In genomic region chr1:109466100-109466439, GRCh38 we compare ENCODE assay signal across 8 cellular contexts. TPM values are rescaled to one million over a fixed set of nuclear protein-coding genes. Genes with fewer than 3 reads are reported as not detected.
A peak's percentile ranks its signal among the peaks of the same experiment; 100 is the strongest.
DNase-seq lines count a peak whose midpoint lies in the region; ATAC-seq and TF ChIP-seq lines count a peak whose summit lies in the region.

No MANE protein-coding gene starts in this region.

- H3K27me3 Mint-ChIP-seq in Calu3 (ENCODE audit: unreplicated experiment) = peaks cover 97% of the 10 kb centered on the region

- H3K9me3 Mint-ChIP-seq in Calu3 (ENCODE audit: low read depth, unreplicated experiment) = no peaks in the 10 kb centered on the region

- H3K4me1 ChIP-seq in Panc1 (ENCODE audit: control insufficient read depth, insufficient read depth, low read length) (no peaks in the 10 kb centered on the region), fibroblast of lung (ENCODE audit: control insufficient read depth, extremely low read depth, insufficient read depth, low read length) (no peaks in the 10 kb centered on the region), prostate gland (replicated peaks) (no peaks in the 10 kb centered on the region)

- H3K27ac Mint-ChIP-seq in Calu3 (ENCODE audit: unreplicated experiment) = no peak overlapping the region

- DNase-seq in Calu3 (no peak), Panc1 (ENCODE audit: low read depth, low spot score) (no peak), fibroblast of lung (ENCODE audit: low read depth in 2 of 2) (no peak), prostate gland (ENCODE audit: low spot score) (no peak), hippocampal formation (lab: John Stamatoyannopoulos, UW) (no peak)

- H3K79me2 ChIP-seq in fibroblast of lung (ENCODE audit: control insufficient read depth, insufficient read depth, low read length) = no peaks in the 10 kb centered on the region

- H3K4me1 Mint-ChIP-seq in Calu3 (ENCODE audit: low read depth, unreplicated experiment) = no peaks in the 10 kb centered on the region

- CTCF ChIA-PET in Calu3 (lab: Charles Lee) = interaction anchor here (0.6 kb wide), 1 partner anchor 17 kb away, joined by 5 read pairs; the partner anchor contains the start of gene ATXN7L2
- CTCF ChIA-PET in Panc1 (lab: Charles Lee) = no interaction called here

- TF ChIP-seq POLR2A in prostate gland (IDR thresholded peaks at IDR 0.05) = no peak

- no peaks in the 10 kb centered on the region for H4K20me1 ChIP-seq in fibroblast of lung (ENCODE audit: control insufficient read depth, extremely low read depth, insufficient read depth, low read length)

- H3K36me3 ChIP-seq in Panc1 (ENCODE audit: control insufficient read depth, insufficient read depth, low read length) (no peaks in the 10 kb centered on the region), fibroblast of lung (ENCODE audit: control insufficient read depth, insufficient read depth, low read length) (no peaks in the 10 kb centered on the region), prostate gland (no peaks in the 10 kb centered on the region)

- WGBS in prostate gland = 7% methylated on average over 21 of the region's 21 CpGs

- ATAC-seq in Panc1 = 0 out of 2 replicates have a peak, but pooled peaks have one; percentile 29
- no peak for ATAC-seq in GM19467 (IDR thresholded peaks at IDR 0.05; ENCODE audit: unreplicated experiment)
- no peak for ATAC-seq in HG03196 (IDR thresholded peaks at IDR 0.05; ENCODE audit: unreplicated experiment)
- ATAC-seq in HG02840 (IDR thresholded peaks at IDR 0.05; ENCODE audit: low FRiP score, unreplicated experiment) = no peak

- H3K4me3 ChIP-seq in Panc1 (ENCODE audit: low read depth in 2 of 2, low read length in 2 of 2) (peak overlapping the region; percentile 43 to 52), fibroblast of lung (replicated peaks in 1 of 4; ENCODE audit: control extremely low read depth in 1 of 4, insufficient read depth in 1 of 4, low read depth in 3 of 4, low read length in 4 of 4) (peak overlapping the region; percentile 49 to 67 (median 58)), prostate gland (peak overlapping the region; percentile 39 to 49)

- in situ Hi-C loops in Panc1 (cut with HindIII; ENCODE audit: low pct_unique_long_range_greater_than_20kb, low sequenced_read_pairs) = no loop called here

- POLR2A ChIA-PET in Panc1 (lab: Charles Lee) = no interaction called here

- TF ChIP-seq CTCF in Calu3 (IDR thresholded peaks at IDR 0.05; ENCODE audit: unreplicated experiment) (no peak), Panc1 (IDR thresholded peaks at IDR 0.05) (no peak), fibroblast of lung (conservative IDR thresholded peaks at IDR 0.05 in 1 of 2, IDR thresholded peaks at IDR 0.05 in 1 of 2; ENCODE audit: low read depth in 1 of 2, low read length in 2 of 2) (no peak), prostate gland (IDR thresholded peaks at IDR 0.05) (no peak)

- intact Hi-C loops in Calu3 (cut with micrococcal nuclease; ENCODE audit: unreplicated experiment) (no loop called here), Panc1 (cut with micrococcal nuclease; ENCODE audit: unreplicated experiment) (no loop called here), prostate gland (cut with DNase I) (no loop called here)

- no peaks in the 10 kb centered on the region for H3K36me3 Mint-ChIP-seq in Calu3 (ENCODE audit: insufficient read depth, unreplicated experiment)

- H2AFZ ChIP-seq in fibroblast of lung (ENCODE audit: low read length) = peak overlapping the region; percentile 74

- H3K4me2 ChIP-seq in fibroblast of lung (ENCODE audit: extremely low read depth, insufficient read depth, low read length) = peak overlapping the region; percentile 62

- H3K9me3 ChIP-seq in Panc1 (ENCODE audit: control insufficient read depth, insufficient read depth, low read depth, low read length) (no peaks in the 10 kb centered on the region), fibroblast of lung (ENCODE audit: control insufficient read depth, insufficient read depth, low read depth, low read length) (no peaks in the 10 kb centered on the region), prostate gland (no peaks in the 10 kb centered on the region)

- H3K27ac ChIP-seq in Panc1 (ENCODE audit: low read length) (0 out of 2 replicates have a peak overlapping the region, but pooled peaks have one; percentile 23), fibroblast of lung (ENCODE audit: insufficient read depth, low read length) (no peak overlapping the region), prostate gland (peak overlapping the region in 1 of 2 donors; percentile 27)

- peak overlapping the region; percentile 55 for H3K9ac ChIP-seq in fibroblast of lung (ENCODE audit: insufficient read depth, low read length)

- H3K4me3 Mint-ChIP-seq in Calu3 (ENCODE audit: low read depth, unreplicated experiment) = peak overlapping the region; percentile 55

- BruUV-seq in Calu3 (replicated peaks; lab: Mats Ljungman, UMichigan) (no TSS peak), Panc1 (replicated peaks; lab: Mats Ljungman, UMichigan) (no TSS peak)

- H3K27me3 ChIP-seq in Panc1 (ENCODE audit: control insufficient read depth, insufficient read depth, low read length) = peaks cover 20% of the 10 kb centered on the region
- H3K27me3 ChIP-seq in fibroblast of lung (ENCODE audit: control insufficient read depth, insufficient read depth, low read length) = peaks cover 24% of the 10 kb centered on the region
- no peaks in the 10 kb centered on the region for H3K27me3 ChIP-seq in prostate gland (replicated peaks; ENCODE audit: insufficient read depth)

RNA-seq across cellular contexts. Expression of gene SYPL2, which starts 0.3 kb away (rescaled TPM):
- 0.20 TPM in 1 of 2 replicates, not detected in the other for total RNA-seq in Calu3 (2022)
- 0.74 TPM for total RNA-seq in Panc1 (2021; ENCODE audit: unreplicated experiment)
- 0.40 TPM for polyA plus RNA-seq in Panc1 (2012; ENCODE audit: insufficient read length)
- 0.26 and 1.7 TPM in 2 replicates for total RNA-seq in fibroblast of lung
- polyA plus RNA-seq in fibroblast of lung = 1.8 and 1.9 TPM in 2 replicates
- 1.3 and 1.6 TPM in 2 replicates for polyA plus RNA-seq in fibroblast of lung (2012)
- polyA minus RNA-seq in fibroblast of lung (ENCODE audit: low replicate concordance) = 1.8 and 2.6 TPM in 2 replicates
- total RNA-seq in prostate gland = 10 to 100 TPM in 1 of 2 donors, 1 to 10 TPM in 1; 1.3 to 48.1 TPM

RNA-seq across cellular contexts. Expression of gene ATXN7L2, which starts 17.6 kb away (rescaled TPM):
- total RNA-seq in Calu3 (2022) (4.3 and 4.5 TPM in 2 replicates), Panc1 (2021; ENCODE audit: unreplicated experiment) (4.9 TPM), fibroblast of lung (1.5 and 2.0 TPM in 2 replicates), prostate gland (10 to 100 TPM in 1 of 2 donors, 1 to 10 TPM in 1; 3.0 to 29.4 TPM)
- polyA plus RNA-seq in Panc1 (2012; ENCODE audit: insufficient read length) = 5.5 TPM
- 0.86 and 1.6 TPM in 2 replicates for polyA plus RNA-seq in fibroblast of lung
- polyA plus RNA-seq in fibroblast of lung (2012) = 1.3 and 2.7 TPM in 2 replicates
- polyA minus RNA-seq in fibroblast of lung (ENCODE audit: low replicate concordance) = 1.9 and 2.7 TPM in 2 replicates

RNA-seq across cellular contexts. Expression of gene CYB561D1, which starts 27.8 kb away (rescaled TPM):
- total RNA-seq in Calu3 (2022) (9.0 and 9.6 TPM in 2 replicates), Panc1 (2021; ENCODE audit: unreplicated experiment) (4.5 TPM), fibroblast of lung (5.1 and 6.6 TPM in 2 replicates), prostate gland (10 to 100 TPM; 12.0 to 12.3 TPM)
- polyA plus RNA-seq in Panc1 (2012; ENCODE audit: insufficient read length) = 3.0 TPM
- polyA plus RNA-seq in fibroblast of lung = 4.7 and 5.1 TPM in 2 replicates
- polyA plus RNA-seq in fibroblast of lung (2012) = 4.3 and 5.6 TPM in 2 replicates
- polyA minus RNA-seq in fibroblast of lung (ENCODE audit: low replicate concordance) = 9.3 and 15.4 TPM in 2 replicates

RNA-seq across cellular contexts. Expression of gene PSMA5, which starts 39.8 kb away (rescaled TPM):
- total RNA-seq in Calu3 (2022) = 108 and 121 TPM in 2 replicates
- 118 TPM for total RNA-seq in Panc1 (2021; ENCODE audit: unreplicated experiment)
- polyA plus RNA-seq in Panc1 (2012; ENCODE audit: insufficient read length) = 136 TPM
- total RNA-seq in fibroblast of lung = 39.0 and 41.0 TPM in 2 replicates
- polyA plus RNA-seq in fibroblast of lung = 142 and 145 TPM in 2 replicates
- 98.3 and 113 TPM in 2 replicates for polyA plus RNA-seq in fibroblast of lung (2012)
- polyA minus RNA-seq in fibroblast of lung (ENCODE audit: low replicate concordance) = 17.0 and 33.7 TPM in 2 replicates
- 10 to 100 TPM; 24.6 to 31.8 TPM for total RNA-seq in prostate gland

RNA-seq across cellular contexts. Expression of gene AMIGO1, which starts 43.5 kb away (rescaled TPM):
- 1.3 and 1.5 TPM in 2 replicates for total RNA-seq in Calu3 (2022)
- 0.64 TPM for total RNA-seq in Panc1 (2021; ENCODE audit: unreplicated experiment)
- 0.69 TPM for polyA plus RNA-seq in Panc1 (2012; ENCODE audit: insufficient read length)
- 1.8 and 2.5 TPM in 2 replicates for total RNA-seq in fibroblast of lung
- polyA plus RNA-seq in fibroblast of lung = 0.40 and 0.57 TPM in 2 replicates
- 0.86 and 1.3 TPM in 2 replicates for polyA plus RNA-seq in fibroblast of lung (2012)
- 1.1 and 2.0 TPM in 2 replicates for polyA minus RNA-seq in fibroblast of lung (ENCODE audit: low replicate concordance)
- 10 to 100 TPM in 1 of 2 donors, 1 to 10 TPM in 1; 9.5 to 13.2 TPM for total RNA-seq in prostate gland
